2 cellular contexts compared by ENCODE assay signal in genomic region chr12:108337235-108338223, GRCh38.
A peak's percentile ranks its signal among the peaks of the same experiment; 100 is the strongest.
TF ChIP-seq lines count a peak whose summit lies in the region.

No MANE protein-coding gene starts in this region.

TF ChIP-seq in IMR-90, 13 proteins besides CTCF, POLR2A, EP300 and RAD21:
- no peak for TF ChIP-seq CHD1 (IDR thresholded peaks at IDR 0.05; ENCODE audit: low read depth, low read length)
- no peak for TF ChIP-seq MXI1 (IDR thresholded peaks at IDR 0.05; ENCODE audit: borderline replicate concordance, low read depth, low read length)
- TF ChIP-seq CEBPB (IDR thresholded peaks at IDR 0.05; ENCODE audit: low read depth, low read length) = no peak
- no peak for TF ChIP-seq RFX5 (IDR thresholded peaks at IDR 0.05; ENCODE audit: low read depth, low read length)
- TF ChIP-seq MAZ (IDR thresholded peaks at IDR 0.05; ENCODE audit: borderline replicate concordance, low read depth, low read length) = no peak
- TF ChIP-seq NFE2L2 (IDR thresholded peaks at IDR 0.05; ENCODE audit: low read depth, low read length) = no peak
- TF ChIP-seq ELK1 (IDR thresholded peaks at IDR 0.05; ENCODE audit: borderline replicate concordance, low read depth, low read length) = no peak
- TF ChIP-seq MAFK (IDR thresholded peaks at IDR 0.05; ENCODE audit: low read depth, low read length) = no peak
- no peak for TF ChIP-seq USF2 (IDR thresholded peaks at IDR 0.05; ENCODE audit: low read depth, low read length)
- TF ChIP-seq FOS (IDR thresholded peaks at IDR 0.05; ENCODE audit: low read depth, low read length) = no peak

TF ChIP-seq in K562, 482 proteins besides CTCF, POLR2A, EP300 and RAD21 (continues in another document):
- TF ChIP-seq TOE1 (IDR thresholded peaks at IDR 0.05; ENCODE audit: borderline replicate concordance) (0 out of 2 replicates have a peak, but pooled peaks have one; percentile 21), TOE1 (CRISPR knock-in tag; IDR thresholded peaks at IDR 0.05; ENCODE audit: borderline replicate concordance, low read depth) (no peak), U2AF2 (optimal IDR thresholded peaks at IDR 0.05; ENCODE audit: low read depth, low read length) (no peak), SMAD2 (IDR thresholded peaks at IDR 0.05; ENCODE audit: low read depth, low read length) (no peak), ZNF318 (IDR thresholded peaks at IDR 0.05; ENCODE audit: borderline replicate concordance in 1 of 2, low read depth in 1 of 2) (no peak), GTF3C2 (IDR thresholded peaks at IDR 0.05; ENCODE audit: borderline replicate concordance, extremely low read depth, insufficient read length) (no peak), CREB3L1 (IDR thresholded peaks at IDR 0.05; ENCODE audit: borderline replicate concordance, low read depth) (peak; percentile 61; the same call in 1 of the 2 replicates), ZNF197 (CRISPR knock-in tag; IDR thresholded peaks at IDR 0.05; ENCODE audit: low read depth) (no peak), GTF2B (IDR thresholded peaks at IDR 0.05; ENCODE audit: extremely low read depth, insufficient read length) (no peak), PURB (CRISPR knock-in tag; IDR thresholded peaks at IDR 0.05; ENCODE audit: low read depth) (no peak), KLF13 (tag; IDR thresholded peaks at IDR 0.05; ENCODE audit: borderline replicate concordance, low read depth) (no peak), ZKSCAN3 (CRISPR knock-in tag; IDR thresholded peaks at IDR 0.05) (no peak), SREBF1 (IDR thresholded peaks at IDR 0.05; ENCODE audit: borderline replicate concordance, low read depth, low read length) (no peak), ZNF780A (CRISPR knock-in tag; IDR thresholded peaks at IDR 0.05) (no peak), SRSF7 (optimal IDR thresholded peaks at IDR 0.05; ENCODE audit: low read depth, low read length) (no peak), KAT2B (IDR thresholded peaks at IDR 0.05; ENCODE audit: low read depth, low read length) (no peak), NR2F6 (CRISPR knock-in tag; IDR thresholded peaks at IDR 0.05) (no peak), LCOR (CRISPR knock-in tag; IDR thresholded peaks at IDR 0.05) (no peak), ELK1 (CRISPR knock-in tag; IDR thresholded peaks at IDR 0.05) (no peak), ADNP (tag; IDR thresholded peaks at IDR 0.05) (no peak), ZBTB1 (CRISPR knock-in tag; IDR thresholded peaks at IDR 0.05; ENCODE audit: borderline replicate concordance, low read depth) (no peak), NCOA6 (IDR thresholded peaks at IDR 0.05) (no peak), KDM1A (IDR thresholded peaks at IDR 0.05) (peak; percentile 72 to 85), HNRNPL (IDR thresholded peaks at IDR 0.05; ENCODE audit: low read depth, low read length) (no peak), ZNF311 (CRISPR knock-in tag; IDR thresholded peaks at IDR 0.05) (no peak), ETS1 (conservative IDR thresholded peaks at IDR 0.05; ENCODE audit: control insufficient read depth, low read depth, low read length) (no peak), TCF3 (CRISPR knock-in tag; IDR thresholded peaks at IDR 0.05) (peak; percentile 92), NUFIP1 (IDR thresholded peaks at IDR 0.05; ENCODE audit: partially characterized antibody) (no peak), SIN3B (IDR thresholded peaks at IDR 0.05; ENCODE audit: low read depth) (no peak), RFX5 (IDR thresholded peaks at IDR 0.05; ENCODE audit: low read depth, low read length) (no peak), FOXA3 (CRISPR knock-in tag; conservative IDR thresholded peaks at IDR 0.05 in 1 of 2, IDR thresholded peaks at IDR 0.05 in 1 of 2) (no peak), ERF (CRISPR knock-in tag; IDR thresholded peaks at IDR 0.05) (no peak), HOXB6 (CRISPR knock-in tag; IDR thresholded peaks at IDR 0.05; ENCODE audit: borderline replicate concordance) (no peak), DLX4 (CRISPR knock-in tag; IDR thresholded peaks at IDR 0.05) (no peak), SMC3 (conservative IDR thresholded peaks at IDR 0.05; ENCODE audit: insufficient read depth, low read depth, low read length) (peak; percentile 29; the same call in 1 of the 2 replicates), HMBOX1 (IDR thresholded peaks at IDR 0.05) (peak; percentile 94), CBX2 (IDR thresholded peaks at IDR 0.05; ENCODE audit: insufficient read depth, low read length, poor library complexity, severe bottlenecking) (no peak), MYC (IDR thresholded peaks at IDR 0.05; ENCODE audit: low read depth, low read length) (no peak), MYC (CRISPR knock-in tag; IDR thresholded peaks at IDR 0.05; ENCODE audit: borderline replicate concordance, low read depth) (no peak), ZNF212 (CRISPR knock-in tag; IDR thresholded peaks at IDR 0.05) (no peak), PHTF2 (CRISPR knock-in tag; IDR thresholded peaks at IDR 0.05) (no peak), HMG20A (CRISPR knock-in tag; conservative IDR thresholded peaks at IDR 0.05) (no peak), PML (IDR thresholded peaks at IDR 0.05; ENCODE audit: low read length) (peak; percentile 71; the same call in 1 of the 2 replicates)
